17 cellular contexts compared by ENCODE assay signal in the genomic region with DNA sequence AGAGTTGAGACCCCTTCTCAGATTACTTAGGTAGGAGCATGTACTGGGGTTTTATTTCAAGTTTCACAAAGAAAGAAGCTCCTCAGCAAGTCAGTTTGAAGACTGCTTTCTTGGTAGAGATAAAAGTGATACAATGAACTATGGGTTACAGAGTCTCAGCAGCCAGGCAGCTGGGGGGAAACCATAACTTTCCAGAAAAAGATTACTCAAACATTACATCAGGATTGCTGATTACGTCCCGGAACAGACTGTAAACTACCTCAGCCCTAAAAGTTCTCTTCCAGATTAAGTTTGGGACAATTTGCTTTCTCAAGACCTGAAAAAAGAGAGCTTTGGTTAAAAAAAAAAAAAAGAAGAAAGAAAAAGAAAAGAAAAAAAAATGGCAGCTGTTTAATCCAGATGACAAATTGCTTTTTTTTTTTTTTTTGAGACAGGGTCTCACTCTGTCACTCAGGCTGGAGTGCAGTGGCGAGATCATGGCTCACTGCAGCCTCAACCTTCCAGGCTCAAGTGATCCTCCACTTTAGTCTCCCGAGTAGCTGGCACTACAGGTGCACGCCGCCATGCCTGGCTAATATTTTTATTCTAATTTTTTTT. TPM values are rescaled to one million over a fixed set of nuclear protein-coding genes. Genes with fewer than 3 reads are reported as not detected.
A peak's percentile ranks its signal among the peaks of the same experiment; 100 is the strongest.
DNase-seq lines count a peak whose midpoint lies in the region; ATAC-seq and TF ChIP-seq lines count a peak whose summit lies in the region.
"Had no signal": no experiment of that assay in that cellular context is flagged by ENCODE, and none has a peak within 500 bp of the region (broad histone marks: within the 10 kb centered on the region; RNA-seq: fewer than 3 reads in every experiment).

No MANE protein-coding gene starts in this region.

- 77 to 81% (median 79%) methylated on average over 6 of the region's 6 CpGs for WGBS in adrenal gland, 4 donors

- no peak for ATAC-seq in GM19023 (IDR thresholded peaks at IDR 0.05; ENCODE audit: unreplicated experiment)
- ATAC-seq: foreskin keratinocyte had no signal

- TF ChIP-seq CTCF in VCaP (conservative IDR thresholded peaks at IDR 0.05) (no peak), fibroblast of villous mesenchyme (IDR thresholded peaks at IDR 0.05; ENCODE audit: insufficient read depth, low read depth, low read length) (no peak), adrenal gland (IDR thresholded peaks at IDR 0.05) (no peak)

- H3K27ac ChIP-seq in VCaP = peak overlapping the region; percentile 97
- H3K27ac ChIP-seq in adrenal gland = no peak overlapping the region
- H3K27ac ChIP-seq: foreskin keratinocyte, KMS-11, SJCRH30 had no signal

- intact Hi-C loops in adrenal gland (cut with DNase I) = no loop called here

- H3K4me1 ChIP-seq in adrenal gland (replicated peaks in 1 of 2) = no peaks in the 10 kb centered on the region

- DNase-seq in EH (ENCODE audit: low read depth) (peak; percentile 32), fibroblast of villous mesenchyme (ENCODE audit: low read depth) (peak; percentile 80), skeletal muscle cell (ENCODE audit: low read depth) (peak; percentile 30), nucleus accumbens (lab: John Stamatoyannopoulos, UW) (no peak), adrenal gland (no peak), H7 (no peak)
- DNase-seq: activated CD4-positive, alpha-beta T cell treated with anti-CD3 and anti-CD28 coated beads for 4 hours; activated naive CD4-positive, alpha-beta T cell treated with anti-CD3 and anti-CD28 coated beads, Interleukin-2, amount 10 ng/mL, durations not matched to agents 7 days and 5 days; activated T-cell treated with anti-CD3 and anti-CD28 coated beads for 4 hours; foreskin keratinocyte; mesendoderm; NK-92 treated with Interleukin-12 subunit alpha and Interleukin-12 subunit beta, amount 100 ng/mL, for 24 hours; SJCRH30; T-helper 9 cell had no signal

- no peaks in the 10 kb centered on the region for H3K9me3 ChIP-seq in adrenal gland (replicated peaks in 1 of 3)
- H3K9me3 ChIP-seq: SJCRH30 had no signal

- H3K36me3 ChIP-seq in adrenal gland (replicated peaks in 1 of 2) = no peaks in the 10 kb centered on the region
- no peaks in the 10 kb centered on the region for H3K36me3 ChIP-seq in H7 (replicated peaks; ENCODE audit: control insufficient read depth, insufficient read depth, low read length)
- H3K36me3 ChIP-seq: SJCRH30 had no signal

- H3K4me3 ChIP-seq in fibroblast of villous mesenchyme (ENCODE audit: low read depth, low read length) (no peak overlapping the region), skeletal muscle cell (ENCODE audit: low read depth, low read length) (no peak overlapping the region), adrenal gland (no peak overlapping the region), H7 (ENCODE audit: insufficient read depth, low read depth, low read length) (no peak overlapping the region)
- H3K4me3 ChIP-seq: SJCRH30 had no signal

- TF ChIP-seq POLR2A in adrenal gland (IDR thresholded peaks at IDR 0.05) = no peak

- H3K27me3 ChIP-seq in adrenal gland = peaks cover 2% of the 10 kb centered on the region
- H3K27me3 ChIP-seq in H7 (ENCODE audit: control insufficient read depth, insufficient read depth, low read length) = no peaks in the 10 kb centered on the region
- H3K27me3 ChIP-seq: foreskin keratinocyte, SJCRH30 had no signal

RNA-seq across cellular contexts. Expression of gene SAT1, which starts 16.6 kb away (rescaled TPM):
- 71.7 and 81.8 TPM in 2 replicates for total RNA-seq in fibroblast of villous mesenchyme
- total RNA-seq in adrenal gland = 100 to 1,000 TPM; 238 to 905 (median 378) TPM
- 100 to 1,000 TPM; 358 to 811 (median 522) TPM for polyA plus RNA-seq in adrenal gland
- total RNA-seq in H7 (2014; rRNA removed; shearing (Covaris generic)) = 107 and 187 TPM in 2 replicates

RNA-seq across cellular contexts. Expression of gene ACOT9, which starts 56.5 kb away (rescaled TPM):
- total RNA-seq in fibroblast of villous mesenchyme (69.5 and 72.8 TPM in 2 replicates), adrenal gland (10 to 100 TPM; 18.4 to 40.7 (median 35.9) TPM)
- 10 to 100 TPM; 37.2 to 58.3 (median 56.8) TPM for polyA plus RNA-seq in adrenal gland
- 47.0 and 48.5 TPM in 2 replicates for total RNA-seq in H7 (2014; rRNA removed; shearing (Covaris generic))

Comparison
In these comparisons a context has a peak if more than half of its experiments do, and no peak if none do; other contexts are left out.
1. DNase-seq: peak in EH (single experiment), fibroblast of villous mesenchyme (single experiment) and skeletal muscle cell (single experiment); none in nucleus accumbens (0 of 56), adrenal gland (0 of 7) and H7 (single experiment).